ENCODE assay signal across 8 cellular contexts in genomic region chr18:26383454-26384270, GRCh38.
DNase-seq lines count a peak whose midpoint lies in the region; ATAC-seq and TF ChIP-seq lines count a peak whose summit lies in the region.

No MANE protein-coding gene starts in this region.

- peak; percentile 78 for ATAC-seq in GM21717 (IDR thresholded peaks at IDR 0.05; ENCODE audit: unreplicated experiment)
- ATAC-seq in omental fat pad (ENCODE audit: low FRiP score): peak; percentile 59

- peak in 1 of 3 donors; percentile 20 for TF ChIP-seq CTCF in omental fat pad (IDR thresholded peaks at IDR 0.05)

- intact Hi-C loops in posterior vena cava (cut with DNase I): loop anchor here (10.0 kb wide), 2 partner anchors 261 to 271 kb away; no protein-coding TSS in a partner anchor

- DNase-seq in GM04504 (ENCODE audit: low read depth) (peak; percentile 15), M059J (ENCODE audit: low read depth) (peak; percentile 58), SKM-1 treated with dmso at 0.1 percent for 144 hours (lab: John Stamatoyannopoulos, UW; ENCODE audit: unreplicated experiment) (peak; percentile 58), fibroblast of the conjunctiva (ENCODE audit: low read depth) (peak; percentile 55), omental fat pad (ENCODE audit: low spot score) (no peak), posterior vena cava (ENCODE audit: low spot score) (no peak)
- no peak for DNase-seq in stimulated activated CD4-positive, alpha-beta T cell treated with anti-CD3 and anti-CD28 coated beads, Interleukin-4, amount 100 ng/mL, for 24 hours

Comparison
In these comparisons a context has a peak if more than half of its experiments do, and no peak if none do; other contexts are left out.
1. DNase-seq: peak in GM04504 (single experiment), M059J (single experiment), SKM-1 treated with dmso at 0.1 percent for 144 hours (single experiment) and fibroblast of the conjunctiva (single experiment); none in omental fat pad (single experiment), stimulated activated CD4-positive, alpha-beta T cell treated with anti-CD3 and anti-CD28 coated beads, Interleukin-4, amount 100 ng/mL, for 24 hours (single experiment) and posterior vena cava (single experiment).